ENCODE assay signal across 1 cellular context in genomic region chr3:148262980-148263379, GRCh38.
TF ChIP-seq lines count a peak whose summit lies in the region.

No MANE protein-coding gene starts in this region.

TF ChIP-seq in HepG2, 621 proteins besides CTCF, POLR2A, EP300 and RAD21 (continued from another document and continues in another):
- TF ChIP-seq ZBTB43 (CRISPR knock-in tag; conservative IDR thresholded peaks at IDR 0.05) (no peak), ZNF326 (CRISPR knock-in tag; IDR thresholded peaks at IDR 0.05; ENCODE audit: borderline replicate concordance) (no peak), ZBTB37 (CRISPR knock-in tag; IDR thresholded peaks at IDR 0.05) (no peak), ZFX (CRISPR knock-in tag; IDR thresholded peaks at IDR 0.05; ENCODE audit: low read depth) (no peak), LBX2 (CRISPR knock-in tag; IDR thresholded peaks at IDR 0.05; ENCODE audit: borderline replicate concordance) (no peak), BCL6 (CRISPR knock-in tag; IDR thresholded peaks at IDR 0.05) (peak; percentile 61; the same call in 1 of the 2 replicates), ZNF10 (CRISPR knock-in tag; IDR thresholded peaks at IDR 0.05; ENCODE audit: borderline replicate concordance, low read depth) (no peak), ZNF841 (CRISPR knock-in tag; IDR thresholded peaks at IDR 0.05; ENCODE audit: borderline replicate concordance) (no peak), PRDM15 (CRISPR knock-in tag; IDR thresholded peaks at IDR 0.05) (no peak), GATAD2A (CRISPR knock-in tag; IDR thresholded peaks at IDR 0.05) (peak; percentile 76), FOXC1 (CRISPR knock-in tag; IDR thresholded peaks at IDR 0.05; ENCODE audit: borderline replicate concordance) (no peak), ZNF430 (CRISPR knock-in tag; IDR thresholded peaks at IDR 0.05) (no peak), NR2F6 (IDR thresholded peaks at IDR 0.05) (peak; percentile 81), NR2F6 (CRISPR knock-in tag; IDR thresholded peaks at IDR 0.05) (peak; percentile 71; the same call in 1 of the 2 replicates), HNRNPL (IDR thresholded peaks at IDR 0.05; ENCODE audit: low read depth, low read length) (no peak), ZNF441 (CRISPR knock-in tag; IDR thresholded peaks at IDR 0.05; ENCODE audit: borderline replicate concordance) (no peak), MTF1 (CRISPR knock-in tag; IDR thresholded peaks at IDR 0.05) (no peak), NRL (CRISPR knock-in tag; IDR thresholded peaks at IDR 0.05; ENCODE audit: borderline replicate concordance) (no peak), NR2F1 (CRISPR knock-in tag; IDR thresholded peaks at IDR 0.05) (peak; percentile 70 to 82; a peak in 3 of 4 replicates), ARID5B (CRISPR knock-in tag; IDR thresholded peaks at IDR 0.05) (peak; percentile 78), NFKB2 (CRISPR knock-in tag; IDR thresholded peaks at IDR 0.05; ENCODE audit: borderline replicate concordance) (no peak), CAMTA2 (CRISPR knock-in tag; IDR thresholded peaks at IDR 0.05; ENCODE audit: borderline replicate concordance) (no peak), ZNF260 (CRISPR knock-in tag; IDR thresholded peaks at IDR 0.05; ENCODE audit: borderline replicate concordance, low read depth) (no peak), ZNF766 (CRISPR knock-in tag; IDR thresholded peaks at IDR 0.05; ENCODE audit: borderline replicate concordance) (no peak), USF2 (IDR thresholded peaks at IDR 0.05; ENCODE audit: low read depth, low read length) (no peak), USF2 (CRISPR knock-in tag; IDR thresholded peaks at IDR 0.05; ENCODE audit: borderline replicate concordance) (peak; percentile 63; the same call in 1 of the 2 replicates), KLF13 (CRISPR knock-in tag; IDR thresholded peaks at IDR 0.05) (no peak), PRMT3 (CRISPR knock-in tag; IDR thresholded peaks at IDR 0.05; ENCODE audit: borderline replicate concordance, low read depth) (no peak), ZKSCAN1 (IDR thresholded peaks at IDR 0.05; ENCODE audit: low read length) (no peak), GLMP (CRISPR knock-in tag; IDR thresholded peaks at IDR 0.05; ENCODE audit: borderline replicate concordance) (no peak), IKZF4 (CRISPR knock-in tag; IDR thresholded peaks at IDR 0.05; ENCODE audit: borderline replicate concordance, low read depth, not compliant biosample characterization) (no peak), KLF6 (CRISPR knock-in tag; IDR thresholded peaks at IDR 0.05) (no peak), KDM1A (CRISPR knock-in tag; IDR thresholded peaks at IDR 0.05) (no peak; the same call in 1 of the 2 replicates), NFKBIZ (CRISPR knock-in tag; IDR thresholded peaks at IDR 0.05) (no peak), TCF12 (IDR thresholded peaks at IDR 0.05) (no peak), TCF12 (CRISPR knock-in tag; IDR thresholded peaks at IDR 0.05) (no peak), ZNF101 (CRISPR knock-in tag; IDR thresholded peaks at IDR 0.05; ENCODE audit: borderline replicate concordance, low read depth) (no peak), ZNF549 (CRISPR knock-in tag; IDR thresholded peaks at IDR 0.05) (no peak), ZNF891 (CRISPR knock-in tag; IDR thresholded peaks at IDR 0.05) (no peak), RBM22 (optimal IDR thresholded peaks at IDR 0.05; ENCODE audit: low read length) (no peak), TEAD2 (CRISPR knock-in tag; IDR thresholded peaks at IDR 0.05) (no peak), HDAC2 (CRISPR knock-in tag; IDR thresholded peaks at IDR 0.05) (no peak), ETS1 (CRISPR knock-in tag; IDR thresholded peaks at IDR 0.05) (no peak), ZNF12 (CRISPR knock-in tag; IDR thresholded peaks at IDR 0.05) (no peak), FOXP1 (IDR thresholded peaks at IDR 0.05) (no peak), FOXP1 (CRISPR knock-in tag; IDR thresholded peaks at IDR 0.05) (peak; percentile 49; the same call in 1 of the 2 replicates), ZFY (CRISPR knock-in tag; IDR thresholded peaks at IDR 0.05) (no peak), ZNF709 (CRISPR knock-in tag; IDR thresholded peaks at IDR 0.05) (no peak), ZNF30 (CRISPR knock-in tag; IDR thresholded peaks at IDR 0.05) (no peak), MTF2 (CRISPR knock-in tag; IDR thresholded peaks at IDR 0.05; ENCODE audit: borderline replicate concordance) (no peak), TGIF2 (CRISPR knock-in tag; IDR thresholded peaks at IDR 0.05) (no peak), CSRNP1 (CRISPR knock-in tag; IDR thresholded peaks at IDR 0.05) (no peak), ZNF780A (CRISPR knock-in tag; IDR thresholded peaks at IDR 0.05) (no peak), THAP11 (CRISPR knock-in tag; IDR thresholded peaks at IDR 0.05) (0 out of 2 replicates have a peak, but pooled peaks have one; percentile 17), KAT7 (CRISPR knock-in tag; IDR thresholded peaks at IDR 0.05; ENCODE audit: borderline replicate concordance) (no peak), MEIS1 (CRISPR knock-in tag; IDR thresholded peaks at IDR 0.05; ENCODE audit: borderline replicate concordance) (no peak), ZNF773 (CRISPR knock-in tag; IDR thresholded peaks at IDR 0.05; ENCODE audit: borderline replicate concordance) (no peak), POLR2AphosphoS5 (IDR thresholded peaks at IDR 0.05; ENCODE audit: low read depth, low read length) (no peak), ZNF331 (CRISPR knock-in tag; IDR thresholded peaks at IDR 0.05) (peak; percentile 51; the same call in 1 of the 2 replicates)
